Comparison of ENCODE assay signal across 8 cellular contexts in genomic region chr17:29617481-29618271, GRCh38. TPM values are rescaled to one million over a fixed set of nuclear protein-coding genes. Genes with fewer than 3 reads are reported as not detected.
DNase-seq lines count a peak whose midpoint lies in the region; ATAC-seq and TF ChIP-seq lines count a peak whose summit lies in the region.

No MANE protein-coding gene starts in this region.

- peak overlapping the region; percentile 97 for H3K4me2 ChIP-seq in Karpas-422 (ENCODE audit: low read depth, low read length, poor library complexity, severe bottlenecking)

- DNase-seq in Karpas-422 (peak; percentile 95), T-helper 9 cell (peak; percentile 84), astrocyte of the cerebellum (ENCODE audit: low read depth) (no peak), hippocampal formation (lab: John Stamatoyannopoulos, UW) (peak; percentile 29 to 55), gastrocnemius medialis (peak in 1 of 2 donors; percentile 63), NCI-H446 treated with DMSO at 0.1 percent for 48 hours (lab: John Stamatoyannopoulos, UW) (no peak), HPDE6-E6E7 (ENCODE audit: extremely low spot score) (no peak)

- H3K27me3 ChIP-seq in Karpas-422 (ENCODE audit: low read length) (no peaks in the 10 kb centered on the region), gastrocnemius medialis (no peaks in the 10 kb centered on the region)

- H2AFZ ChIP-seq in Karpas-422 (ENCODE audit: low read length): peak overlapping the region; percentile 65; the same call in 1 of the 2 replicates

- H3K4me1 ChIP-seq in Karpas-422 (ENCODE audit: low read length) (peaks cover 33% of the 10 kb centered on the region), gastrocnemius medialis (peaks cover 74 to 83% of the 10 kb centered on the region in 2 donors)

- H3K9me3 ChIP-seq in Karpas-422 (ENCODE audit: low read length): no peaks in the 10 kb centered on the region
- no peaks in the 10 kb centered on the region for H3K9me3 ChIP-seq in gastrocnemius medialis

- no peaks in the 10 kb centered on the region for H3K9me2 ChIP-seq in Karpas-422 (replicated peaks; ENCODE audit: insufficient read depth, low read length)

- TF ChIP-seq POLR2A in gastrocnemius medialis (IDR thresholded peaks at IDR 0.05): no peak

- peak; percentile 92 for TF ChIP-seq CTCF in GM12875 (IDR thresholded peaks at IDR 0.05; ENCODE audit: borderline replicate concordance, insufficient read depth, low read depth, low read length)
- TF ChIP-seq CTCF in astrocyte of the cerebellum (IDR thresholded peaks at IDR 0.05; ENCODE audit: low read depth, low read length, missing control alignments): peak; percentile 57
- TF ChIP-seq CTCF in gastrocnemius medialis (IDR thresholded peaks at IDR 0.05 in 4 of 5, conservative IDR thresholded peaks at IDR 0.05 in 1 of 5): peak in 3 of 5 experiments; percentile 44 to 59 (median 51)

- intact Hi-C loops in gastrocnemius medialis (cut with DNase I; ENCODE audit: low total_unique reads): no loop called here

- H3K4me3 ChIP-seq in GM12875 (ENCODE audit: low read depth, low read length) (peak overlapping the region; percentile 54), Karpas-422 (ENCODE audit: low read length) (peak overlapping the region; percentile 77), astrocyte of the cerebellum (ENCODE audit: low read depth, low read length) (peak overlapping the region; percentile 5), gastrocnemius medialis (peak overlapping the region; percentile 32 to 94 (median 67))

- no peak for ATAC-seq in gastrocnemius medialis

- no peaks in the 10 kb centered on the region for H3K79me2 ChIP-seq in Karpas-422 (ENCODE audit: low read length)

- H4K20me1 ChIP-seq in Karpas-422 (ENCODE audit: insufficient read depth, low read depth, low read length): peaks cover 11% of the 10 kb centered on the region; the same call in 1 of the 2 replicates

- H3K27ac ChIP-seq in Karpas-422 (ENCODE audit: low read length) (peak overlapping the region; percentile 58), gastrocnemius medialis (peak overlapping the region; percentile 98 to 100 (median 99))

- peak overlapping the region; percentile 79 for H3K9ac ChIP-seq in Karpas-422 (ENCODE audit: low read length)

- in situ Hi-C loops in astrocyte of the cerebellum (cut with HindIII; ENCODE audit: low sequenced_read_pairs): no loop called here
- in situ Hi-C loops in gastrocnemius medialis (cut with MboI; ENCODE audit: low sequenced_read_pairs in 4 of 4): loop anchor here in 3 of 4 donors (25.0 kb wide), 2 partner anchors 295 to 320 kb away; partner anchors contain the start of genes EFCAB5 (in 2 of the 3) and SSH2 (in 2 of the 3)

- H3K36me3 ChIP-seq in Karpas-422 (ENCODE audit: insufficient read depth, low read length) (no peaks in the 10 kb centered on the region), gastrocnemius medialis (peaks cover 0 to 21% of the 10 kb centered on the region in 2 donors)

RNA-seq across cellular contexts. Expression of gene CORO6, which starts 5.0 kb away (rescaled TPM):
- 0.79 and 1.8 TPM in 2 replicates for total RNA-seq in Karpas-422 (2014; rRNA removed; shearing (Covaris generic); ENCODE audit: low replicate concordance)
- total RNA-seq in gastrocnemius medialis: 100 to 1,000 TPM; 409 to 694 (median 563) TPM

RNA-seq across cellular contexts. Expression of gene ANKRD13B, which starts 24.7 kb away (rescaled TPM):
- total RNA-seq in Karpas-422 (2014; rRNA removed; shearing (Covaris generic); ENCODE audit: low replicate concordance): 3.5 and 10.9 TPM in 2 replicates
- total RNA-seq in gastrocnemius medialis: 10 to 100 TPM in 1 of 4 donors, 1 to 10 TPM in 3; 8.2 to 11.5 (median 9.2) TPM

RNA-seq across cellular contexts. Expression of gene GIT1, which starts 28.2 kb away (rescaled TPM):
- 58.7 and 71.5 TPM in 2 replicates for total RNA-seq in Karpas-422 (2014; rRNA removed; shearing (Covaris generic); ENCODE audit: low replicate concordance)
- 10 to 100 TPM; 30.2 to 62.2 (median 41.1) TPM for total RNA-seq in gastrocnemius medialis

RNA-seq across cellular contexts. Expression of gene TP53I13, which starts 49.2 kb away (rescaled TPM):
- total RNA-seq in Karpas-422 (2014; rRNA removed; shearing (Covaris generic); ENCODE audit: low replicate concordance): 43.8 and 122 TPM in 2 replicates
- 10 to 100 TPM; 31.0 to 50.2 (median 32.1) TPM for total RNA-seq in gastrocnemius medialis

RNA-seq across cellular contexts. Expression of gene ABHD15, which starts 50.8 kb away (rescaled TPM):
- total RNA-seq in Karpas-422 (2014; rRNA removed; shearing (Covaris generic); ENCODE audit: low replicate concordance): 9.0 and 17.4 TPM in 2 replicates
- total RNA-seq in gastrocnemius medialis: 1 to 10 TPM; 2.6 to 5.7 (median 5.0) TPM

Comparison
In these comparisons a context has a peak if more than half of its experiments do, and no peak if none do; other contexts are left out.
1. H3K4me3 ChIP-seq: peak in every context shown above with its lines; median percentile 77 in Karpas-422; 67 in gastrocnemius medialis; 54 in GM12875; 5 in astrocyte of the cerebellum.
2. DNase-seq: peak in Karpas-422 (single experiment), T-helper 9 cell (single experiment) and hippocampal formation (2 of 2); none in astrocyte of the cerebellum (single experiment), NCI-H446 treated with DMSO at 0.1 percent for 48 hours (single experiment) and HPDE6-E6E7 (single experiment).
3. RNA of gene CORO6, which starts 5.0 kb away (total RNA-seq): 409 to 694 TPM in gastrocnemius medialis; 0.79 to 1.8 TPM in Karpas-422; every median in the first group is over 100 times any median in the second.
4. Peak in every context shown above with its lines, with median percentiles within 50 percentile points of each other: CTCF ChIP-seq.